Comparison of ENCODE assay signal across 7 cellular contexts in the genomic region with DNA sequence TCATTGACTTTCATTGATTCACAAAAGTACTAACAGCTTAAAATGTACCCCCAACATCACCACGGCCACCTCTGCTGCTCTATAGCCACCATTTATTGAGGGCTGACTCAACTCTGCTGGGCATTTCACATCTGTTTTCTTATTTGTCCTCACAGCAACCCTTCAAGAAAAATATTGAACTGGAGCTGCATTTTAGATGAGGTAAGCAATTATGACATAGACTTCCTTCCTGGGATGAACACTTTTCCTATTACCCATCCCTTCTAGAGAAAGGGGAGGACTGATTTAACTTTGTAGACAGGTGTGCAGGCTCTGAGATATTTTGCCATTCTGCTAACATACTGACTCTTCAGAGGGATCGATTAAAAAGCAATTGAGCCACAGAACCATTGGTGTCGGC.
"Had no signal": no experiment of that assay in that cellular context is flagged by ENCODE, and none has a peak within 500 bp of the region (broad histone marks: within the 10 kb centered on the region; RNA-seq: fewer than 3 reads in every experiment).

No MANE protein-coding gene starts in this region.

- FAIRE-seq: H1, H54 had no signal

- H2AFZ ChIP-seq: GM23338 had no signal

- H3K4me2 ChIP-seq: GM23338 had no signal

- H3K4me3 ChIP-seq: GM23338 had no signal

- ATAC-seq: GM23338 had no signal

- DNase-seq: H9, HCEC 1CT, KBM-7 had no signal

- H3K27ac ChIP-seq: HL-60 had no signal
